Comparison of ENCODE assay signal across 1 cellular context in the genomic region with DNA sequence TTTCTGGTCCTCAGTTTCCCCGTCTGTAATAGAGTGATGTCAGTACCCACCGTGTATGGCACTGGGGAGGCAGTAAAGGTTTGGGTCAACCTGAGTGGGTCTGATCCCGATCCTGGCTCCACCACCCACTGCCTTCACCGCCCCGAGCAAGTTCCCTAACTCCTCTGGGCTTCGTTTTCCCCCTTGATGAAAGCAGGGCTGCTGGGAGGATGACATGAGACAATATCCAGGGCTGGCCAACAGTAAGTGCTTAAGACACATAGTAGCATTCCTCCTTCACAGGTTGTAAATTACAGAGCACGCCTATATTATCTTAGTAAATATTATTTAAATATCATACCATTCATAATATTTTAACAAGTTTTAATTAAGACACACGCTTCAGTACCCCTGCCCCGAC.
TF ChIP-seq lines count a peak whose summit lies in the region.

No MANE protein-coding gene starts in this region.

TF ChIP-seq in A549, 52 proteins besides CTCF, POLR2A, EP300 and RAD21 (continued from another document):
- TF ChIP-seq, protein P1, sequence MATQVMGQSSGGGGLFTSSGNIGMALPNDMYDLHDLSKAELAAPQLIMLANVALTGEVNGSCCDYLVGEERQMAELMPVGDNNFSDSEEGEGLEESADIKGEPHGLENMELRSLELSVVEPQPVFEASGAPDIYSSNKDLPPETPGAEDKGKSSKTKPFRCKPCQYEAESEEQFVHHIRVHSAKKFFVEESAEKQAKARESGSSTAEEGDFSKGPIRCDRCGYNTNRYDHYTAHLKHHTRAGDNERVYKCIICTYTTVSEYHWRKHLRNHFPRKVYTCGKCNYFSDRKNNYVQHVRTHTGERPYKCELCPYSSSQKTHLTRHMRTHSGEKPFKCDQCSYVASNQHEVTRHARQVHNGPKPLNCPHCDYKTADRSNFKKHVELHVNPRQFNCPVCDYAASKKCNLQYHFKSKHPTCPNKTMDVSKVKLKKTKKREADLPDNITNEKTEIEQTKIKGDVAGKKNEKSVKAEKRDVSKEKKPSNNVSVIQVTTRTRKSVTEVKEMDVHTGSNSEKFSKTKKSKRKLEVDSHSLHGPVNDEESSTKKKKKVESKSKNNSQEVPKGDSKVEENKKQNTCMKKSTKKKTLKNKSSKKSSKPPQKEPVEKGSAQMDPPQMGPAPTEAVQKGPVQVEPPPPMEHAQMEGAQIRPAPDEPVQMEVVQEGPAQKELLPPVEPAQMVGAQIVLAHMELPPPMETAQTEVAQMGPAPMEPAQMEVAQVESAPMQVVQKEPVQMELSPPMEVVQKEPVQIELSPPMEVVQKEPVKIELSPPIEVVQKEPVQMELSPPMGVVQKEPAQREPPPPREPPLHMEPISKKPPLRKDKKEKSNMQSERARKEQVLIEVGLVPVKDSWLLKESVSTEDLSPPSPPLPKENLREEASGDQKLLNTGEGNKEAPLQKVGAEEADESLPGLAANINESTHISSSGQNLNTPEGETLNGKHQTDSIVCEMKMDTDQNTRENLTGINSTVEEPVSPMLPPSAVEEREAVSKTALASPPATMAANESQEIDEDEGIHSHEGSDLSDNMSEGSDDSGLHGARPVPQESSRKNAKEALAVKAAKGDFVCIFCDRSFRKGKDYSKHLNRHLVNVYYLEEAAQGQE (IDR thresholded peaks at IDR 0.05): no peak
